ENCODE assay signal across 26 cellular contexts in genomic region chr10:3372284-3372683, GRCh38.
DNase-seq lines count a peak whose midpoint lies in the region; ATAC-seq and TF ChIP-seq lines count a peak whose summit lies in the region.
"Had no signal": no experiment of that assay in that cellular context is flagged by ENCODE, and none has a peak within 500 bp of the region (broad histone marks: within the 10 kb centered on the region; RNA-seq: fewer than 3 reads in every experiment).

No MANE protein-coding gene starts in this region.

- no peak overlapping the region for H3K4me3 ChIP-seq in brain microvascular endothelial cell (ENCODE audit: low read depth, low read length)
- H3K4me3 ChIP-seq in fibroblast of villous mesenchyme (ENCODE audit: low read depth, low read length) = no peak overlapping the region
- H3K4me3 ChIP-seq: GM12878, right atrium auricular region had no signal

- in situ Hi-C loops in brain microvascular endothelial cell (cut with HindIII; ENCODE audit: low pct_ligation_motif_present, low sequenced_read_pairs) = no loop called here

- peak; percentile 4 for DNase-seq in EL
- DNase-seq in brain microvascular endothelial cell = peak; percentile 11
- peak; percentile 46 for DNase-seq in fibroblast of villous mesenchyme (ENCODE audit: low read depth)
- peak; percentile 38 for DNase-seq in stromal cell of bone marrow (ENCODE audit: low read depth)
- no peak for DNase-seq in NOMO-1 (lab: John Stamatoyannopoulos, UW; ENCODE audit: unreplicated experiment in 2 of 2)
- DNase-seq: ACHN; activated CD4-positive, alpha-beta memory T cell treated with anti-CD3 and anti-CD28 coated beads for 36 hours; activated CD4-positive, CD25-positive, alpha-beta regulatory T cell; amniotic stem cell; CD4-positive, alpha-beta T cell; DMS153; effector CD4-positive, alpha-beta T cell; GF-D8; glutamatergic neuron; HFFc6; mesenchymal stem cell; naive thymus-derived CD4-positive, alpha-beta T cell; NCI-H1092; NCI-H187 treated with DMSO at 0.1 percent for 48 hours; NCI-H774; T-helper 9 cell had no signal

- ATAC-seq in HG03354 (IDR thresholded peaks at IDR 0.05; ENCODE audit: poor library complexity, severe bottlenecking, unreplicated experiment) = no peak
- ATAC-seq in GM18867 (IDR thresholded peaks at IDR 0.05; ENCODE audit: unreplicated experiment) = no peak
- no peak for ATAC-seq in HG02763 (IDR thresholded peaks at IDR 0.05; ENCODE audit: unreplicated experiment)
- ATAC-seq: GM12878; naive thymus-derived CD4-positive, alpha-beta T cell had no signal

- TF ChIP-seq CTCF in brain microvascular endothelial cell (IDR thresholded peaks at IDR 0.05; ENCODE audit: low read depth, low read length, missing control alignments) = no peak
- no peak for TF ChIP-seq CTCF in fibroblast of villous mesenchyme (IDR thresholded peaks at IDR 0.05; ENCODE audit: insufficient read depth, low read depth, low read length)

- no peak overlapping the region for H3K27ac ChIP-seq in brain microvascular endothelial cell
- H3K27ac ChIP-seq: right atrium auricular region had no signal

- H3K36me3 ChIP-seq in brain microvascular endothelial cell (replicated peaks) = no peaks in the 10 kb centered on the region
- H3K36me3 ChIP-seq: right atrium auricular region had no signal

- no peaks in the 10 kb centered on the region for H3K27me3 ChIP-seq in brain microvascular endothelial cell (replicated peaks)
- H3K27me3 ChIP-seq: right atrium auricular region had no signal

Comparison
In these comparisons a context has a peak if more than half of its experiments do, and no peak if none do; other contexts are left out.
1. DNase-seq: peak in EL (single experiment), brain microvascular endothelial cell (single experiment), fibroblast of villous mesenchyme (single experiment) and stromal cell of bone marrow (single experiment); none in NOMO-1 (0 of 2).